In the genomic region with DNA sequence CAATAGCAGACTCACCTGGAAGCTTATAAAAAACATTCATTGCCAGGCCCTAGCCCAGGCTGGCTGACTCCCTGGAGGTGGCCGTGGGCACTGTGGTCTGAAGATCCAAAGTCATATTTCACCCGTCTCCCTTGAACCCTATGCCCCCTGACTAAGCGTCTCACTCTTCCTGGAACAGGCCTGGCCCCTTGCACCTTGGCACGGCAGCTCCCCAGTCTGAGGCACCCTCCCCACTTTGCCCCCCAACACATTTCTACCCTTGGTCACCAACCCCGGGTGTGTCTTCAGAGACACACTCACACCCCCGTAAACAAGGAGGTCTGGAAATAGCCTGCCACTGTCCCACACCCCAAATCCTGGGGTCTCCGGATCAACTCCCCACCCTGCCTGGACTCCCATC, we compare ENCODE assay signal across 22 cellular contexts.
"Had no signal": no experiment of that assay in that cellular context is flagged by ENCODE, and none has a peak within 500 bp of the region (broad histone marks: within the 10 kb centered on the region; RNA-seq: fewer than 3 reads in every experiment).

No MANE protein-coding gene starts in this region.

- H3K4me3 ChIP-seq: MG63, SJSA1, SK-N-MC had no signal

- H3K27ac ChIP-seq: SJSA1, SK-N-MC had no signal

- DNase-seq: IMR-90, Karpas-422, KG1, MG63, NCI-H1092, NCI-H1105 treated with DMSO at 0.1 percent for 48 hours, NCI-H1417 treated with DMSO at 0.1 percent for 48 hours, NCI-H146, NCI-H1694 treated with DMSO at 0.1 percent for 48 hours, NCI-H1930, NCI-H2081, NCI-H2107, NCI-H2227 treated with DMSO at 0.1 percent for 48 hours, NCI-H524, NCI-H69, NCI-H774, Right ventricle myocardium superior, RPMI8226, SIG-M5 had no signal

- H3K4me1 ChIP-seq: SJSA1 had no signal

- H3K9me3 ChIP-seq: MG63, SJSA1 had no signal

- H3K36me3 ChIP-seq: MG63, SJSA1 had no signal

- H3K27me3 ChIP-seq: MG63, SJSA1 had no signal

- ATAC-seq: HepG2 had no signal
